ENCODE assay signal across 10 cellular contexts in genomic region chrX:6184900-6185515, GRCh38. TPM values are rescaled to one million over a fixed set of nuclear protein-coding genes. Genes with fewer than 3 reads are reported as not detected.
DNase-seq lines count a peak whose midpoint lies in the region; ATAC-seq and TF ChIP-seq lines count a peak whose summit lies in the region.
"Had no signal": no experiment of that assay in that cellular context is flagged by ENCODE, and none has a peak within 500 bp of the region (broad histone marks: within the 10 kb centered on the region; RNA-seq: fewer than 3 reads in every experiment).

No MANE protein-coding gene starts in this region.

- ATAC-seq in GM18867 (IDR thresholded peaks at IDR 0.05; ENCODE audit: unreplicated experiment) (peak; percentile 99), GM21723 (IDR thresholded peaks at IDR 0.05; ENCODE audit: unreplicated experiment) (peak; percentile 83), HG03520 (IDR thresholded peaks at IDR 0.05; ENCODE audit: unreplicated experiment) (peak; percentile 94)

- TF ChIP-seq CTCF in CD14-positive monocyte (IDR thresholded peaks at IDR 0.05) = no peak

- peaks cover 0 to 2% (median 0%) of the 10 kb centered on the region in 3 donors for H3K27me3 Mint-ChIP-seq in CD14-positive monocyte (ENCODE audit: low read depth in 3 of 3)
- no peaks in the 10 kb centered on the region for H3K27me3 Mint-ChIP-seq in activated naive CD4-positive, alpha-beta T cell treated with anti-CD3 and anti-CD28 coated beads, Interleukin-2, amount 10 ng/mL, durations not matched to agents 7 days and 5 days

- CTCF ChIA-PET in activated naive CD4-positive, alpha-beta T cell treated with anti-CD3 and anti-CD28 coated beads, Interleukin-2, amount 10 ng/mL, durations not matched to agents 7 days and 5 days (lab: Charles Lee) = no interaction called here

- no peak overlapping the region for H3K27ac Mint-ChIP-seq in CD14-positive monocyte
- no peak overlapping the region for H3K27ac Mint-ChIP-seq in activated naive CD4-positive, alpha-beta T cell treated with anti-CD3 and anti-CD28 coated beads, Interleukin-2, amount 10 ng/mL, durations not matched to agents 7 days and 5 days

- peak; percentile 23 for DNase-seq in iris pigment epithelial cell (ENCODE audit: low read depth)
- DNase-seq in hepatic stellate cell (ENCODE audit: low spot score) = no peak
- no peak for DNase-seq in CD14-positive monocyte (ENCODE audit: low spot score)
- no peak for DNase-seq in activated naive CD4-positive, alpha-beta T cell treated with anti-CD3 and anti-CD28 coated beads, Interleukin-2, amount 10 ng/mL, durations not matched to agents 7 days and 5 days
- DNase-seq in SHP77 treated with DMSO at 0.1 percent for 48 hours (lab: John Stamatoyannopoulos, UW) = no peak
- DNase-seq: cerebellar nuclear complex, EL had no signal

- H3K36me3 Mint-ChIP-seq in CD14-positive monocyte = no peaks in the 10 kb centered on the region
- no peaks in the 10 kb centered on the region for H3K36me3 Mint-ChIP-seq in activated naive CD4-positive, alpha-beta T cell treated with anti-CD3 and anti-CD28 coated beads, Interleukin-2, amount 10 ng/mL, durations not matched to agents 7 days and 5 days

- intact Hi-C loops in CD14-positive monocyte (cut with micrococcal nuclease) = no loop called here

- H3K4me1 Mint-ChIP-seq in CD14-positive monocyte = no peaks in the 10 kb centered on the region
- H3K4me1 Mint-ChIP-seq in activated naive CD4-positive, alpha-beta T cell treated with anti-CD3 and anti-CD28 coated beads, Interleukin-2, amount 10 ng/mL, durations not matched to agents 7 days and 5 days = no peaks in the 10 kb centered on the region

- no peak overlapping the region for H3K4me3 Mint-ChIP-seq in CD14-positive monocyte
- H3K4me3 Mint-ChIP-seq in activated naive CD4-positive, alpha-beta T cell treated with anti-CD3 and anti-CD28 coated beads, Interleukin-2, amount 10 ng/mL, durations not matched to agents 7 days and 5 days = no peak overlapping the region

- peaks cover 0 to 10% (median 2%) of the 10 kb centered on the region in 7 donors for H3K9me3 Mint-ChIP-seq in CD14-positive monocyte
- H3K9me3 Mint-ChIP-seq in activated naive CD4-positive, alpha-beta T cell treated with anti-CD3 and anti-CD28 coated beads, Interleukin-2, amount 10 ng/mL, durations not matched to agents 7 days and 5 days = no peaks in the 10 kb centered on the region

RNA-seq across cellular contexts. Expression of gene NLGN4X, which starts 43.7 kb away (rescaled TPM):
- not detected for polyA plus RNA-seq in CD14-positive monocyte
